In the genomic region with DNA sequence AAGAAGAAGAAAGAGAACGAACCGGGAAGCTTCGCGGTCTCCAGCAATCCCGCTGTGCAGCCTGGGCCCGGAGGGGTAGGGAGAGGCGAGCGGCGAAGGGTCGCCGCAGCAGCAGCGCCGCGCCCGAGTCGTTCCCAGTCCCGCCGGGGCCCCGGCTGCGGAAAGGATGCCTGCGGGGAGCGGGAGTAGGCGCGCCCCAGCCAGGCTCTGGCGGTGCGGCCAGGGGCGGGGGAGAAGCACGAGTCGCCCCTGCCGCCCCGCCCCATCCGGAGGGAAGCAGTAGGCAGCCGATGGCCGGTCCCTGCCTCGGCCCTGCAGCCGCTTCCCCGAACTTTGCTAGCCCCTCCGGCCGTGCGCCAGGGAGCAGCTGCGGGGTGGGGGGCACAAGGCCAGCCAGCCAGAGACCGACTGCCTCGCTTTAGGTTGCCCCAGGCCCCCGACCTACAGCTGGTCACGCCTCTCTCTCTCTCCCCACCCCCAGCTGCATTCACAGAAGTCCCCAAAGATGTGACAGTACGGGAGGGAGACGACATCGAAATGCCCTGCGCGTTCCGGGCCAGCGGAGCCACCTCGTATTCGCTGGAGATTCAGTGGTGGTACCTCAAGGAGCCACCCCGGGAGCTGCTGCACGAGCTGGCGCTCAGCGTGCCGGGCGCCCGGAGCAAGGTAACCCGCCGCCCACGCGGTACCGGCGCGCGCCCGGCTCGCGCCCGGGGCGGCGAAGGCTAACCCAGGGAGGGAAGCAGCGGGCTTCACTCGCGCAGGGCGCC, we compare ENCODE assay signal across 13 cellular contexts. TPM values are rescaled to one million over a fixed set of nuclear protein-coding genes. Genes with fewer than 3 reads are reported as not detected.
A peak's percentile ranks its signal among the peaks of the same experiment; 100 is the strongest.
DNase-seq lines count a peak whose midpoint lies in the region; ATAC-seq lines count a peak whose summit lies in the region.
"Had no signal": no experiment of that assay in that cellular context is flagged by ENCODE, and none has a peak within 500 bp of the region (broad histone marks: within the 10 kb centered on the region; RNA-seq: fewer than 3 reads in every experiment).

No MANE protein-coding gene starts in this region.

- peaks cover 34% of the 10 kb centered on the region for H3K4me1 Mint-ChIP-seq in activated CD4-positive, alpha-beta memory T cell treated with anti-CD3 and anti-CD28 coated beads for 36 hours (ENCODE audit: low read depth)
- peaks cover 22% of the 10 kb centered on the region for H3K4me1 Mint-ChIP-seq in activated CD4-positive, alpha-beta memory T cell treated with anti-CD3 and anti-CD28 coated beads, Interleukin-2, amount 10 ng/mL, durations not matched to agents 7 days and 5 days
- peaks cover 24 to 37% of the 10 kb centered on the region in 2 donors for H3K4me1 Mint-ChIP-seq in stimulated activated naive B cell treated with anti-CD40 and anti-IgM and Interleukin-4, amounts not matched to agents 10 μg/mL and 1 μg/mL and 100 μg/mL, for 72 hours

- intact Hi-C loops in activated CD4-positive, alpha-beta memory T cell treated with anti-CD3 and anti-CD28 coated beads for 36 hours (cut with micrococcal nuclease): loop anchor here (2.0 to 10.0 kb wide), 6 partner anchors 60 to 700 kb away; a partner anchor contains a TSS

- DNase-seq in activated CD4-positive, alpha-beta memory T cell treated with anti-CD3 and anti-CD28 coated beads for 36 hours: peak; percentile 55
- no peak for DNase-seq in activated CD4-positive, alpha-beta memory T cell treated with anti-CD3 and anti-CD28 coated beads, Interleukin-2, amount 10 ng/mL, durations not matched to agents 7 days and 5 days
- DNase-seq in NT2/D1 (ENCODE audit: low read depth, low spot score) (no peak), activated gamma-delta T cell (lab: John Stamatoyannopoulos, UW) (no peak)
- DNase-seq in stimulated activated naive B cell treated with anti-CD40 and anti-IgM and Interleukin-4, amounts not matched to agents 10 μg/mL and 1 μg/mL and 100 μg/mL, for 72 hours: no peak
- DNase-seq: activated B cell treated with CpG ODN at 0.5 μM for 24 hours; CD4-positive, CD25-positive, alpha-beta regulatory T cell; erythroblast had no signal

- no peaks in the 10 kb centered on the region for H3K9me3 Mint-ChIP-seq in activated CD4-positive, alpha-beta memory T cell treated with anti-CD3 and anti-CD28 coated beads for 36 hours
- H3K9me3 Mint-ChIP-seq in activated CD4-positive, alpha-beta memory T cell treated with anti-CD3 and anti-CD28 coated beads, Interleukin-2, amount 10 ng/mL, durations not matched to agents 7 days and 5 days: no peaks in the 10 kb centered on the region
- peaks cover 5 to 7% of the 10 kb centered on the region in 2 donors for H3K9me3 Mint-ChIP-seq in stimulated activated naive B cell treated with anti-CD40 and anti-IgM and Interleukin-4, amounts not matched to agents 10 μg/mL and 1 μg/mL and 100 μg/mL, for 72 hours
- H3K9me3 Mint-ChIP-seq: activated B cell treated with CpG ODN at 0.5 μM for 24 hours had no signal

- H3K4me1 ChIP-seq in NT2/D1 (ENCODE audit: insufficient read depth, insufficient read length) (peaks cover 5% of the 10 kb centered on the region), iPS-15b (ENCODE audit: control insufficient read depth, insufficient read depth, low read length) (peaks cover 7% of the 10 kb centered on the region)

- H3K36me3 ChIP-seq in NT2/D1 (ENCODE audit: insufficient read depth, insufficient read length, low read length) (no peaks in the 10 kb centered on the region), iPS-15b (ENCODE audit: control insufficient read depth, insufficient read depth, low read length) (no peaks in the 10 kb centered on the region)

- H3K9ac ChIP-seq in NT2/D1 (ENCODE audit: insufficient read length, low read depth) (peak overlapping the region; percentile 56), iPS-15b (ENCODE audit: low read depth, low read length) (no peak overlapping the region)

- CTCF ChIA-PET in activated CD4-positive, alpha-beta memory T cell treated with anti-CD3 and anti-CD28 coated beads for 36 hours (lab: Charles Lee): interaction anchor here (1.8 to 2.4 kb wide), 3 partner anchors 61 to 266 kb away, joined by 4 to 11 read pairs (median 6); no protein-coding TSS in a partner anchor
- CTCF ChIA-PET in activated CD4-positive, alpha-beta memory T cell treated with anti-CD3 and anti-CD28 coated beads, Interleukin-2, amount 10 ng/mL, durations not matched to agents 7 days and 5 days (lab: Charles Lee): interaction anchor here (1.8 kb wide), 1 partner anchor 59 kb away, joined by 6 read pairs; no protein-coding TSS in a partner anchor

- peaks cover 3% of the 10 kb centered on the region for H3K36me3 Mint-ChIP-seq in activated CD4-positive, alpha-beta memory T cell treated with anti-CD3 and anti-CD28 coated beads for 36 hours
- H3K36me3 Mint-ChIP-seq in activated CD4-positive, alpha-beta memory T cell treated with anti-CD3 and anti-CD28 coated beads, Interleukin-2, amount 10 ng/mL, durations not matched to agents 7 days and 5 days (ENCODE audit: low read depth): peaks cover 3% of the 10 kb centered on the region
- H3K36me3 Mint-ChIP-seq in stimulated activated naive B cell treated with anti-CD40 and anti-IgM and Interleukin-4, amounts not matched to agents 10 μg/mL and 1 μg/mL and 100 μg/mL, for 72 hours: peaks cover 2 to 13% of the 10 kb centered on the region in 2 donors
- H3K36me3 Mint-ChIP-seq: CD4-positive, CD25-positive, alpha-beta regulatory T cell had no signal

- no peak for ATAC-seq in stimulated activated naive B cell treated with anti-CD40 and anti-IgM and Interleukin-4, amounts not matched to agents 10 μg/mL and 1 μg/mL and 100 μg/mL, for 72 hours (replicated peaks)
- ATAC-seq in HG03469 (IDR thresholded peaks at IDR 0.05; ENCODE audit: unreplicated experiment): no peak
- no peak for ATAC-seq in GM21576 (IDR thresholded peaks at IDR 0.05; ENCODE audit: unreplicated experiment)

- H3K4me3 Mint-ChIP-seq in activated CD4-positive, alpha-beta memory T cell treated with anti-CD3 and anti-CD28 coated beads for 36 hours: no peak overlapping the region
- H3K4me3 Mint-ChIP-seq in activated CD4-positive, alpha-beta memory T cell treated with anti-CD3 and anti-CD28 coated beads, Interleukin-2, amount 10 ng/mL, durations not matched to agents 7 days and 5 days: no peak overlapping the region
- H3K4me3 Mint-ChIP-seq in stimulated activated naive B cell treated with anti-CD40 and anti-IgM and Interleukin-4, amounts not matched to agents 10 μg/mL and 1 μg/mL and 100 μg/mL, for 72 hours: peak overlapping the region; percentile 39 to 76
- H3K4me3 Mint-ChIP-seq: activated B cell treated with CpG ODN at 0.5 μM for 24 hours had no signal

- H3K27me3 ChIP-seq in NT2/D1 (ENCODE audit: insufficient read depth, insufficient read length) (peaks cover 29% of the 10 kb centered on the region), iPS-15b (ENCODE audit: control insufficient read depth, insufficient read depth, low read length) (peaks cover 78% of the 10 kb centered on the region)

- POLR2A ChIA-PET in activated CD4-positive, alpha-beta memory T cell treated with anti-CD3 and anti-CD28 coated beads for 36 hours (lab: Charles Lee): no interaction called here
- POLR2A ChIA-PET in activated CD4-positive, alpha-beta memory T cell treated with anti-CD3 and anti-CD28 coated beads, Interleukin-2, amount 10 ng/mL, durations not matched to agents 7 days and 5 days (lab: Charles Lee): no interaction called here

- H3K27ac Mint-ChIP-seq in activated CD4-positive, alpha-beta memory T cell treated with anti-CD3 and anti-CD28 coated beads for 36 hours: no peak overlapping the region
- H3K27ac Mint-ChIP-seq in activated CD4-positive, alpha-beta memory T cell treated with anti-CD3 and anti-CD28 coated beads, Interleukin-2, amount 10 ng/mL, durations not matched to agents 7 days and 5 days: no peak overlapping the region
- H3K27ac Mint-ChIP-seq in stimulated activated naive B cell treated with anti-CD40 and anti-IgM and Interleukin-4, amounts not matched to agents 10 μg/mL and 1 μg/mL and 100 μg/mL, for 72 hours: peak overlapping the region; percentile 75
- H3K27ac Mint-ChIP-seq: activated B cell treated with CpG ODN at 0.5 μM for 24 hours; CD4-positive, CD25-positive, alpha-beta regulatory T cell had no signal

- peaks cover 58% of the 10 kb centered on the region for H3K27me3 Mint-ChIP-seq in activated CD4-positive, alpha-beta memory T cell treated with anti-CD3 and anti-CD28 coated beads for 36 hours
- peaks cover 72% of the 10 kb centered on the region for H3K27me3 Mint-ChIP-seq in activated CD4-positive, alpha-beta memory T cell treated with anti-CD3 and anti-CD28 coated beads, Interleukin-2, amount 10 ng/mL, durations not matched to agents 7 days and 5 days
- peaks cover 62 to 83% of the 10 kb centered on the region in 2 donors for H3K27me3 Mint-ChIP-seq in stimulated activated naive B cell treated with anti-CD40 and anti-IgM and Interleukin-4, amounts not matched to agents 10 μg/mL and 1 μg/mL and 100 μg/mL, for 72 hours

- peaks cover 14% of the 10 kb centered on the region; the same call in 1 of the 2 replicates for H3K9me3 ChIP-seq in NT2/D1 (ENCODE audit: insufficient read depth, low read length)
- H3K9me3 ChIP-seq in iPS-15b (ENCODE audit: control insufficient read depth, insufficient read depth, low read length): no peaks in the 10 kb centered on the region

- H3K4me3 ChIP-seq in NT2/D1 (ENCODE audit: insufficient read length, low read depth) (peak overlapping the region; percentile 56), iPS-15b (ENCODE audit: low read depth, low read length) (peak overlapping the region; percentile 59)

RNA-seq across cellular contexts. Expression of a gene that starts 1.1 kb away (rescaled TPM):
- not detected for total RNA-seq in activated CD4-positive, alpha-beta memory T cell treated with anti-CD3 and anti-CD28 coated beads for 36 hours
- not detected for total RNA-seq in activated CD4-positive, alpha-beta memory T cell treated with anti-CD3 and anti-CD28 coated beads, Interleukin-2, amount 10 ng/mL, durations not matched to agents 7 days and 5 days
- total RNA-seq: activated B cell treated with CpG ODN at 0.5 μM for 24 hours; CD4-positive, CD25-positive, alpha-beta regulatory T cell; M059J; renal cortical epithelial cell had no signal

Comparison
In these comparisons a context has a peak if more than half of its experiments do, and no peak if none do; other contexts are left out.
1. H3K4me3 Mint-ChIP-seq: peak in stimulated activated naive B cell treated with anti-CD40 and anti-IgM and Interleukin-4, amounts not matched to agents 10 μg/mL and 1 μg/mL and 100 μg/mL, for 72 hours (2 of 2); none in activated CD4-positive, alpha-beta memory T cell treated with anti-CD3 and anti-CD28 coated beads for 36 hours (single experiment) and activated CD4-positive, alpha-beta memory T cell treated with anti-CD3 and anti-CD28 coated beads, Interleukin-2, amount 10 ng/mL, durations not matched to agents 7 days and 5 days (single experiment).